ENCODE assay signal across 8 cellular contexts in genomic region chr17:49362723-49363117, GRCh38. TPM values are rescaled to one million over a fixed set of nuclear protein-coding genes. Genes with fewer than 3 reads are reported as not detected.
DNase-seq lines count a peak whose midpoint lies in the region; ATAC-seq and TF ChIP-seq lines count a peak whose summit lies in the region.

No MANE protein-coding gene starts in this region.

- WGBS in endodermal cell (ENCODE audit: insufficient coverage in 1 of 2, insufficient read length in 1 of 2), 2 experiments = 26 to 36% methylated on average over 8 to 9 of the region's 10 CpGs
- WGBS in ovary, 3 donors = 9 to 11% (median 9%) methylated on average over 10 of the region's 10 CpGs

- peak overlapping the region; percentile 33 for H3K4me3 ChIP-seq in CD8-positive, alpha-beta T cell (ENCODE audit: low read depth, low read length)
- H3K4me3 ChIP-seq in MG63 (peak overlapping the region; percentile 73), endodermal cell (ENCODE audit: low read length) (peak overlapping the region; percentile 81), ovary (peak overlapping the region; percentile 86)

- ATAC-seq in CD8-positive, alpha-beta T cell = no peak

- peak overlapping the region; percentile 34 for H3K9ac ChIP-seq in endodermal cell (ENCODE audit: extremely low read depth, low read length, poor library complexity, severe bottlenecking)

- POLR2A ChIA-PET in CD8-positive, alpha-beta T cell (lab: Charles Lee) = interaction anchor here (0.7 to 6.7 kb wide), 6 partner anchors 14 to 425 kb away, joined by 3 to 42 read pairs (median 14); partner anchors contain the start of gene KAT7

- peaks cover 9% of the 10 kb centered on the region for H3K36me3 Mint-ChIP-seq in CD8-positive, alpha-beta T cell
- no peaks in the 10 kb centered on the region for H3K36me3 Mint-ChIP-seq in endodermal cell (ENCODE audit: low read depth)

- H3K4me3 Mint-ChIP-seq in CD8-positive, alpha-beta T cell = peak overlapping the region; percentile 85
- H3K4me3 Mint-ChIP-seq in endodermal cell = peak overlapping the region; percentile 83

- H3K27ac Mint-ChIP-seq in CD8-positive, alpha-beta T cell = peak overlapping the region; percentile 94
- H3K27ac Mint-ChIP-seq in endodermal cell = peak overlapping the region; percentile 91

- no peaks in the 10 kb centered on the region for H3K27me3 ChIP-seq in CD8-positive, alpha-beta T cell (ENCODE audit: insufficient read depth, low read length)
- H3K27me3 ChIP-seq in MG63 (no peaks in the 10 kb centered on the region), endodermal cell (ENCODE audit: control insufficient read depth, insufficient read depth, low read length, poor library complexity, severe bottlenecking) (no peaks in the 10 kb centered on the region), ovary (no peaks in the 10 kb centered on the region)

- no peak for TF ChIP-seq CTCF in CD8-positive, alpha-beta T cell (IDR thresholded peaks at IDR 0.05)
- no peak for TF ChIP-seq CTCF in endodermal cell (conservative IDR thresholded peaks at IDR 0.05)
- no peak for TF ChIP-seq CTCF in ovary (IDR thresholded peaks at IDR 0.05)

- H3K27ac ChIP-seq in CD8-positive, alpha-beta T cell (ENCODE audit: low read depth, low read length) = peak overlapping the region; percentile 21
- no peak overlapping the region for H3K27ac ChIP-seq in endodermal cell (ENCODE audit: low read depth, low read length)
- peak overlapping the region in 1 of 2 donors; percentile 96 for H3K27ac ChIP-seq in ovary

- H3K9me3 Mint-ChIP-seq in CD8-positive, alpha-beta T cell = no peaks in the 10 kb centered on the region
- H3K9me3 Mint-ChIP-seq in endodermal cell = no peaks in the 10 kb centered on the region

- no peak for TF ChIP-seq POLR2A in ovary (IDR thresholded peaks at IDR 0.05)

- DNase-seq in CD8-positive, alpha-beta T cell = no peak
- DNase-seq in MG63 = no peak
- no peak for DNase-seq in endodermal cell
- no peak for DNase-seq in ovary
- DNase-seq in epidermal melanocyte (ENCODE audit: insufficient read length, low spot score) = no peak
- DNase-seq in NCI-H446 (lab: John Stamatoyannopoulos, UW) = no peak
- no peak for DNase-seq in SKM-1 treated with dmso at 0.1 percent for 144 hours (lab: John Stamatoyannopoulos, UW; ENCODE audit: unreplicated experiment)
- DNase-seq in NCI-H69 (lab: John Stamatoyannopoulos, UW) = no peak

- no peaks in the 10 kb centered on the region for H3K36me3 ChIP-seq in CD8-positive, alpha-beta T cell (ENCODE audit: insufficient read depth, low read length)
- H3K36me3 ChIP-seq in MG63 (no peaks in the 10 kb centered on the region), endodermal cell (ENCODE audit: control insufficient read depth, insufficient read depth, low read length) (no peaks in the 10 kb centered on the region), ovary (no peaks in the 10 kb centered on the region)

- H3K4me1 ChIP-seq in CD8-positive, alpha-beta T cell (ENCODE audit: insufficient read depth, low read length) = peaks cover 40% of the 10 kb centered on the region
- H3K4me1 ChIP-seq in endodermal cell (ENCODE audit: control insufficient read depth, insufficient read depth, low read length) (no peaks in the 10 kb centered on the region), ovary (ENCODE audit: insufficient read depth) (peaks cover 6% of the 10 kb centered on the region)

- peaks cover 61% of the 10 kb centered on the region for H3K4me1 Mint-ChIP-seq in CD8-positive, alpha-beta T cell (ENCODE audit: low read depth)
- H3K4me1 Mint-ChIP-seq in endodermal cell = peaks cover 48% of the 10 kb centered on the region

- intact Hi-C loops in CD8-positive, alpha-beta T cell (cut with DNase I, micrococcal nuclease) = loop anchor here (1.0 to 5.0 kb wide), 10 partner anchors 20 to 1760 kb away; partner anchors contain the start of genes SPOP (in 2 of the 2), MYCBPAP (in 1 of the 2), PDK2 (in 1 of the 2) and SPAG9 (in 1 of the 2)
- intact Hi-C loops in ovary (cut with DNase I) = no loop called here

- H3K27me3 Mint-ChIP-seq in CD8-positive, alpha-beta T cell (ENCODE audit: low read depth) = no peaks in the 10 kb centered on the region
- peaks cover 2% of the 10 kb centered on the region for H3K27me3 Mint-ChIP-seq in endodermal cell (ENCODE audit: insufficient read depth)

- no peaks in the 10 kb centered on the region for H3K9me3 ChIP-seq in CD8-positive, alpha-beta T cell (ENCODE audit: low read length)
- no peaks in the 10 kb centered on the region for H3K9me3 ChIP-seq in MG63
- H3K9me3 ChIP-seq in endodermal cell (ENCODE audit: control insufficient read depth, low read length) = no peaks in the 10 kb centered on the region
- H3K9me3 ChIP-seq in ovary = no peaks in the 10 kb centered on the region

- TF ChIP-seq EP300 in ovary (IDR thresholded peaks at IDR 0.05) = no peak

- CTCF ChIA-PET in CD8-positive, alpha-beta T cell (lab: Charles Lee) = interaction anchor here (1.6 to 19.2 kb wide), 2 partner anchors 43 to 46 kb away, joined by 5 to 262 read pairs; no protein-coding TSS in a partner anchor

RNA-seq across cellular contexts. Expression of gene ZNF652, which starts 0.7 kb away (rescaled TPM):
- 10 to 100 TPM; 28.1 to 28.6 TPM for total RNA-seq in CD8-positive, alpha-beta T cell
- total RNA-seq in MG63 (2014; rRNA removed; shearing (Covaris generic); ENCODE audit: low replicate concordance) = 5.5 and 8.1 TPM in 2 replicates
- 10 to 100 TPM; 42.6 to 60.0 TPM for total RNA-seq in endodermal cell
- 15.5 TPM for polyA plus RNA-seq in endodermal cell (2013, experiment 1 of 2)
- polyA plus RNA-seq in endodermal cell (2013, experiment 2 of 2) = 19.1 TPM
- total RNA-seq in ovary = 10 to 100 TPM; 26.0 to 60.9 (median 52.4) TPM
- polyA plus RNA-seq in ovary = 10 to 100 TPM; 17.1 to 19.4 TPM

RNA-seq across cellular contexts. Expression of gene PHB1, which starts 52.0 kb away (rescaled TPM):
- total RNA-seq in CD8-positive, alpha-beta T cell = 10 to 100 TPM; 26.3 to 27.0 TPM
- total RNA-seq in MG63 (2014; rRNA removed; shearing (Covaris generic); ENCODE audit: low replicate concordance) = 179 and 303 TPM in 2 replicates
- 100 to 1,000 TPM; 227 to 263 TPM for total RNA-seq in endodermal cell
- polyA plus RNA-seq in endodermal cell (2013, experiment 1 of 2) = 109 TPM
- 101 TPM for polyA plus RNA-seq in endodermal cell (2013, experiment 2 of 2)
- 100 to 1,000 TPM in 4 of 7 donors, 10 to 100 TPM in 3; 46.0 to 132 (median 106) TPM for total RNA-seq in ovary
- polyA plus RNA-seq in ovary = 100 to 1,000 TPM in 1 of 2 donors, 10 to 100 TPM in 1; 87.1 to 148 TPM

Comparison
In these comparisons a context has a peak if more than half of its experiments do, and no peak if none do; other contexts are left out.
1. H3K4me3 ChIP-seq: peak in every context shown above with its lines; median percentile 86 in ovary; 81 in endodermal cell; 73 in MG63; 33 in CD8-positive, alpha-beta T cell.
2. intact Hi-C loops: an anchor here in CD8-positive, alpha-beta T cell (1.0 to 5.0 kb wide); none called in ovary.